26 cellular contexts compared by ENCODE assay signal in genomic region chr10:23194966-23195845, GRCh38. TPM values are rescaled to one million over a fixed set of nuclear protein-coding genes. Genes with fewer than 3 reads are reported as not detected.
DNase-seq lines count a peak whose midpoint lies in the region; ATAC-seq, FAIRE-seq and TF ChIP-seq lines count a peak whose summit lies in the region.
"Had no signal": no experiment of that assay in that cellular context is flagged by ENCODE, and none has a peak within 500 bp of the region (broad histone marks: within the 10 kb centered on the region; RNA-seq: fewer than 3 reads in every experiment).

No MANE protein-coding gene starts in this region.

- H3K23me2 ChIP-seq in H9 (ENCODE audit: insufficient read length, low read depth, low read length, poor library complexity, severe bottlenecking): peaks cover 7% of the 10 kb centered on the region

- H2BK15ac ChIP-seq in H9 (ENCODE audit: low read depth, low read length): no peak overlapping the region

- H3K4me3 Mint-ChIP-seq in H9 (peak overlapping the region in 1 of 2 experiments; percentile 67; a peak in 3 of 5 replicates), natural killer cell (no peak overlapping the region)
- H3K4me3 Mint-ChIP-seq in activated CD4-positive, alpha-beta memory T cell treated with anti-CD3 and anti-CD28 coated beads for 36 hours: no peak overlapping the region
- H3K4me3 Mint-ChIP-seq: activated T-cell treated with anti-CD3 and anti-CD28 coated beads, Interleukin-2, amount 50 U/mL, for 24 hours; CD8-positive, alpha-beta memory T cell had no signal

- H2BK120ac ChIP-seq in H9 (ENCODE audit: low read depth, low read length, poor library complexity, severe bottlenecking): no peak overlapping the region

- H4K20me1 ChIP-seq in H9 (ENCODE audit: control insufficient read depth, insufficient read depth, insufficient read length): no peaks in the 10 kb centered on the region

- no peak overlapping the region for H3K9ac ChIP-seq in H9 (ENCODE audit: extremely low read depth, insufficient read length, low read length)

- no CpG with 5 or more reads among the region's 70 CpGs for WGBS in H9 (ENCODE audit: extremely low coverage, insufficient read length, low lambda C conversion rate)
- 29 to 31% methylated on average over 68 to 70 of the region's 70 CpGs for WGBS in pancreas, 2 donors

- peaks cover 24 to 51% of the 10 kb centered on the region in 2 experiments for H3K4me1 Mint-ChIP-seq in H9
- no peaks in the 10 kb centered on the region for H3K4me1 Mint-ChIP-seq in natural killer cell
- peaks cover 8% of the 10 kb centered on the region for H3K4me1 Mint-ChIP-seq in activated CD4-positive, alpha-beta memory T cell treated with anti-CD3 and anti-CD28 coated beads for 36 hours (ENCODE audit: low read depth)

- H3K4me2 ChIP-seq in H9 (ENCODE audit: insufficient read depth, insufficient read length, low read length): peak overlapping the region; percentile 24

- H3K27ac Mint-ChIP-seq in H9 (no peak overlapping the region), natural killer cell (no peak overlapping the region)
- H3K27ac Mint-ChIP-seq in activated CD4-positive, alpha-beta memory T cell treated with anti-CD3 and anti-CD28 coated beads for 36 hours: no peak overlapping the region
- H3K27ac Mint-ChIP-seq: activated T-cell treated with anti-CD3 and anti-CD28 coated beads, Interleukin-2, amount 50 U/mL, for 24 hours; CD8-positive, alpha-beta memory T cell had no signal

- H4K5ac ChIP-seq in H9 (ENCODE audit: insufficient read length, low read depth, low read length): no peak overlapping the region

- H3K18ac ChIP-seq in H9 (ENCODE audit: insufficient read length, low read depth, low read length): no peak overlapping the region

- H3K9me3 Mint-ChIP-seq in H9 (peaks cover 6 to 20% of the 10 kb centered on the region in 2 experiments), natural killer cell (no peaks in the 10 kb centered on the region)
- H3K9me3 Mint-ChIP-seq in activated CD4-positive, alpha-beta memory T cell treated with anti-CD3 and anti-CD28 coated beads for 36 hours: no peaks in the 10 kb centered on the region
- H3K9me3 Mint-ChIP-seq: activated T-cell treated with anti-CD3 and anti-CD28 coated beads, Interleukin-2, amount 50 U/mL, for 24 hours had no signal

- no peak overlapping the region for H3K4ac ChIP-seq in H9 (ENCODE audit: low read depth, low read length)

- H3T11ph ChIP-seq in H9 (ENCODE audit: low read length): no peak overlapping the region

- H3K36me3 ChIP-seq in WERI-Rb-1: no peaks in the 10 kb centered on the region
- H3K36me3 ChIP-seq in pancreas: no peaks in the 10 kb centered on the region
- H3K36me3 ChIP-seq: esophagus squamous epithelium, prostate gland, upper lobe of right lung had no signal

- H4K8ac ChIP-seq in H9 (replicated peaks; ENCODE audit: insufficient read length, low read depth, low read length): no peak overlapping the region

- CTCF ChIA-PET in activated CD4-positive, alpha-beta memory T cell treated with anti-CD3 and anti-CD28 coated beads for 36 hours (lab: Charles Lee): interaction anchor here (0.6 kb wide), 1 partner anchor 12 kb away, joined by 3 read pairs; no protein-coding TSS in a partner anchor

- no peak overlapping the region for H2BK5ac ChIP-seq in H9 (ENCODE audit: insufficient read length, low read length)

- ATAC-seq in pancreas: peak; percentile 20 to 36 (median 33)
- ATAC-seq in natural killer cell: no peak
- ATAC-seq in GM21515 (IDR thresholded peaks at IDR 0.05; ENCODE audit: unreplicated experiment): no peak
- ATAC-seq: upper lobe of right lung had no signal

- peaks cover 97% of the 10 kb centered on the region for H3K27me3 Mint-ChIP-seq in H9 (ENCODE audit: low read depth)
- H3K27me3 Mint-ChIP-seq in natural killer cell (ENCODE audit: low read depth in 2 of 2): peaks cover 51 to 60% of the 10 kb centered on the region in 2 donors
- H3K27me3 Mint-ChIP-seq in activated CD4-positive, alpha-beta memory T cell treated with anti-CD3 and anti-CD28 coated beads for 36 hours: peaks cover 59% of the 10 kb centered on the region

- H3K4me3 ChIP-seq in WERI-Rb-1 (ENCODE audit: low read depth, low read length) (peak overlapping the region; percentile 26), iPS-11a (ENCODE audit: low read depth, low read length) (peak overlapping the region; percentile 4), pancreas (peak overlapping the region; percentile 12 to 67 (median 56))
- H3K4me3 ChIP-seq: esophagus squamous epithelium, prostate gland, upper lobe of right lung had no signal

- H3K79me2 ChIP-seq in H9 (ENCODE audit: insufficient read depth, low read length): no peaks in the 10 kb centered on the region

- POLR2A ChIA-PET in activated CD4-positive, alpha-beta memory T cell treated with anti-CD3 and anti-CD28 coated beads for 36 hours (lab: Charles Lee): interaction anchor here (0.6 kb wide), 1 partner anchor 721 kb away, joined by 3 read pairs; no protein-coding TSS in a partner anchor

- no peak for TF ChIP-seq CTCF in H9 (conservative IDR thresholded peaks at IDR 0.05)
- TF ChIP-seq CTCF in WERI-Rb-1 (IDR thresholded peaks at IDR 0.05; ENCODE audit: low read depth, low read length): no peak
- TF ChIP-seq CTCF in pancreas (IDR thresholded peaks at IDR 0.05): no peak
- TF ChIP-seq CTCF in natural killer cell (IDR thresholded peaks at IDR 0.05): no peak

- intact Hi-C loops in pancreas (cut with DNase I): no loop called here
- intact Hi-C loops in natural killer cell (cut with micrococcal nuclease): no loop called here
- intact Hi-C loops in activated CD4-positive, alpha-beta memory T cell treated with anti-CD3 and anti-CD28 coated beads for 36 hours (cut with micrococcal nuclease): loop anchor here (10.0 kb wide), 1 partner anchor 500 kb away; no protein-coding TSS in a partner anchor

- no peak overlapping the region for H3K56ac ChIP-seq in H9 (ENCODE audit: insufficient read length, low read depth, low read length)

- FAIRE-seq in pancreas (lab: Jason Lieb, UNC): no peak
- FAIRE-seq: RCC 7860 had no signal

- no peak overlapping the region for H2AK5ac ChIP-seq in H9 (ENCODE audit: insufficient read length, low read length)

- no peak overlapping the region for H3K27ac ChIP-seq in H9 (ENCODE audit: insufficient read length, low read depth, low read length)
- no peak overlapping the region for H3K27ac ChIP-seq in WERI-Rb-1
- peak overlapping the region; percentile 55 to 95 (median 76) for H3K27ac ChIP-seq in pancreas
- H3K27ac ChIP-seq: esophagus squamous epithelium, prostate gland, upper lobe of right lung had no signal

- H2AFZ ChIP-seq in H9 (ENCODE audit: low read length): no peak overlapping the region

- H3K4me1 ChIP-seq in H9 (ENCODE audit: insufficient read depth, low read length) (no peaks in the 10 kb centered on the region), pancreas (peaks cover 6 to 11% (median 7%) of the 10 kb centered on the region in 3 donors)
- H3K4me1 ChIP-seq: prostate gland, upper lobe of right lung had no signal

- H4K91ac ChIP-seq in H9 (ENCODE audit: insufficient read length, low read depth, low read length): no peak overlapping the region

- H2BK20ac ChIP-seq in H9 (ENCODE audit: low read depth, low read length, poor library complexity, severe bottlenecking): no peak overlapping the region

- H3K23ac ChIP-seq in H9 (ENCODE audit: insufficient read length, low read depth, low read length): no peak overlapping the region

- H3K79me1 ChIP-seq in H9 (ENCODE audit: insufficient read depth, low read depth, low read length, poor library complexity, severe bottlenecking): no peaks in the 10 kb centered on the region

- no peak overlapping the region; the same call in 1 of the 2 replicates for H3K14ac ChIP-seq in H9 (ENCODE audit: insufficient read depth, low read length)

- no peaks in the 10 kb centered on the region for H3K9me3 ChIP-seq in H9 (ENCODE audit: control insufficient read depth, low read depth, low read length)
- no peaks in the 10 kb centered on the region for H3K9me3 ChIP-seq in WERI-Rb-1 (ENCODE audit: severe bottlenecking)
- H3K9me3 ChIP-seq in pancreas: no peaks in the 10 kb centered on the region
- H3K9me3 ChIP-seq: esophagus squamous epithelium, prostate gland, upper lobe of right lung had no signal

- H3K36me3 Mint-ChIP-seq in H9 (ENCODE audit: insufficient read depth in 1 of 3, low read depth in 3 of 3) (peaks cover 0 to 1% (median 0%) of the 10 kb centered on the region in 3 experiments; a peak in 2 of 7 replicates), natural killer cell (no peaks in the 10 kb centered on the region)
- H3K36me3 Mint-ChIP-seq in activated CD4-positive, alpha-beta memory T cell treated with anti-CD3 and anti-CD28 coated beads for 36 hours: no peaks in the 10 kb centered on the region
- H3K36me3 Mint-ChIP-seq: CD8-positive, alpha-beta memory T cell had no signal

- H3K27me3 ChIP-seq in H9 (ENCODE audit: insufficient read depth, low read length) (peaks cover 93% of the 10 kb centered on the region), WERI-Rb-1 (ENCODE audit: insufficient read depth, low read depth, severe bottlenecking) (peaks cover 73% of the 10 kb centered on the region), pancreas (no peaks in the 10 kb centered on the region)

- H2BK12ac ChIP-seq in H9 (ENCODE audit: insufficient read length, low read depth, low read length): no peak overlapping the region

- peak; percentile 41 for DNase-seq in H9
- DNase-seq in WERI-Rb-1: no peak
- DNase-seq in pancreas: peak; percentile 40 to 82 (median 69)
- no peak for DNase-seq in natural killer cell
- DNase-seq in activated CD4-positive, alpha-beta memory T cell treated with anti-CD3 and anti-CD28 coated beads for 36 hours: no peak
- DNase-seq: activated CD4-positive, CD25-positive, alpha-beta regulatory T cell; activated naive CD4-positive, alpha-beta T cell treated with anti-CD3 and anti-CD28 coated beads, Interleukin-2, amount 50 U/mL, for 16 hours; activated T-cell treated with anti-CD3 and anti-CD28 coated beads, Interleukin-2, amount 50 U/mL, for 24 hours; CD8-positive, alpha-beta memory T cell; DMS79 treated with DMSO at 0.1 percent for 48 hours; effector CD8-positive, alpha-beta T cell; esophagus squamous epithelium; HCEC 1CT; islet precursor cell; Kasumi-1; naive B cell; NCI-H1048; NCI-H1930; stimulated activated CD4-positive, alpha-beta T cell treated with anti-CD3 and anti-CD28 coated beads, Interleukin-4, amount 100 ng/mL, for 24 hours; T-helper 9 cell; upper lobe of right lung had no signal

RNA-seq across cellular contexts. Expression of gene PTF1A, which starts 3.1 kb away (rescaled TPM):
- total RNA-seq in H9 (2021) (not detected in 2 replicates), pancreas (10 to 100 TPM; 29.4 to 70.8 (median 52.0) TPM), natural killer cell (not detected)
- polyA plus RNA-seq in pancreas: 10 to 100 TPM; 16.8 to 20.5 TPM
- total RNA-seq in activated CD4-positive, alpha-beta memory T cell treated with anti-CD3 and anti-CD28 coated beads for 36 hours: not detected
- total RNA-seq: CD8-positive, alpha-beta memory T cell; esophagus squamous epithelium; HT-29; upper lobe of right lung had no signal
- polyA plus RNA-seq: CD8-positive, alpha-beta memory T cell had no signal

Comparison
In these comparisons a context has a peak if more than half of its experiments do, and no peak if none do; other contexts are left out.
1. DNase-seq: peak in H9 (single experiment) and pancreas (6 of 6); none in WERI-Rb-1 (single experiment), natural killer cell (single experiment) and activated CD4-positive, alpha-beta memory T cell treated with anti-CD3 and anti-CD28 coated beads for 36 hours (single experiment).
2. H3K27ac ChIP-seq: peak in pancreas (4 of 4); none in H9 (single experiment) and WERI-Rb-1 (single experiment).
3. H3K4me3 ChIP-seq: peak in every context shown above with its lines; median percentile 56 in pancreas; 26 in WERI-Rb-1; 4 in iPS-11a.
4. ATAC-seq: peak in pancreas (4 of 4); none in natural killer cell (0 of 3) and GM21515 (single experiment).
5. RNA of gene PTF1A, which starts 3.1 kb away (total RNA-seq): 29.4 to 70.8 TPM in pancreas; not detected in H9, not detected in natural killer cell and not detected in activated CD4-positive, alpha-beta memory T cell treated with anti-CD3 and anti-CD28 coated beads for 36 hours; every median in the first group is over 10 times any median in the second.